In the genomic region with DNA sequence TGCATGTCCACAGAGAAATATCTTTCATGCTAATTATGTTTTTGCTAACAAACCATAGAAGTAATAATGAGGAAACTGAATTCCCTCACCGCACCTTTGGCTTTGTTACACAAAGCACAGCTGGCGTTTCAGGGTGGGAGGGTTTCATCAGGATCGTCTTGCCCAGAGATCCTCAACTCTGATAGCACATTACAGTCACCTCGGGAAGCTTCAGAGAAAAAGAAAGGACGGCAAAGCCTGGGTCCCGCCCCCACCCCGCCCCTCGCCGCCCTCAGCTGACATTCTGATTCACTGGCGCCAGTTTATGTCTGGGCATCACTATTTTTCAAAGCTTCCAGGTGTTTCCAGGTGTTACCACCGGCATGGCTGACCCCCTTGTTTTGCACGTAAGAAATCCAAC, we compare ENCODE assay signal across 1 cellular context.
TF ChIP-seq lines count a peak whose summit lies in the region.

No MANE protein-coding gene starts in this region.

TF ChIP-seq in A549, 52 proteins besides CTCF, POLR2A, EP300 and RAD21 (continued from another document):
- TF ChIP-seq ZC3H11A (IDR thresholded peaks at IDR 0.05) (no peak), ESRRA (IDR thresholded peaks at IDR 0.05; ENCODE audit: borderline replicate concordance, low read length) (no peak), TFCP2L1 (CRISPR knock-in tag; IDR thresholded peaks at IDR 0.05) (no peak), BHLHE40 (IDR thresholded peaks at IDR 0.05; ENCODE audit: low read depth, low read length) (no peak), NFE2L2 (conservative IDR thresholded peaks at IDR 0.05; ENCODE audit: low read length) (no peak)
TF ChIP-seq in A549: peak in this region for 0.
